9 cellular contexts compared by ENCODE assay signal in the genomic region with DNA sequence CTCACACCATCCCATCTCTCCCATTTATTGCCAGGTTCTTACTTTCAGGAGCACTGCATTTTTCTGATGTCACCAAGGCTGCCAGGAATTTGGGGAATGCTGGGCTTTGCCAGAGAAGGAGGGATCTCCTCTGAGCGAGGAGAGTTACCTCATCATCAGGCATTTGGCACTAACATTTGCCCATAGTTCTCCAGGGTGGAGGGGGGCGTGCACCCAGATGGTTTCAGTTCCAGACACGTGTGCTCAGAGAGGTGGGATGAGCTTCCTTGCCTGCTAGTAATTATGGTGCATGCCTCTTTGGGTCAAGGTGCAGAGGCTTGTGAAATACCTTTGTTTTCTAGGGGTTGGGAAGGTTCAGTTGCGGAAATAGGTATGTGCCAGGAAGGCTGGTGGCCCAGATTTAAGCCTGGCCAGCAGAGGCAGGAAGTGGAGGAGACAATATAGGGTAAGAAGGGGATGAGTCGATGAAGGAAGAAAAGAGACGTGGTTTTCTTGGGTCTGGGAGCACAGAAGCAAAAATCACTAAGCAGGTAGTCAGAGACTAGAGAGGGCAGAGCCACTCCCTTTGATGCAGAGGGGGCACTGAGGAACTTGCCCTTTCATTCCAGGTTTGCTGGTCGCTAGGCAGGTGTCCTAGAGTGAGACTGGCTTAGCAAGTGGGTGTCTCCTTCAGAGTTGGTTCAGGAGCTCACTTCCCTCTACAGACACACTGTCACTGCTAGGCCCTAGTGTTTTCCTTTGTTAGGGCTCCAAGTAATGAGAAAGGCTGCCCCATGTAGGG. TPM values are rescaled to one million over a fixed set of nuclear protein-coding genes. Genes with fewer than 3 reads are reported as not detected.
A peak's percentile ranks its signal among the peaks of the same experiment; 100 is the strongest.
DNase-seq lines count a peak whose midpoint lies in the region; ATAC-seq and TF ChIP-seq lines count a peak whose summit lies in the region.
"Had no signal": no experiment of that assay in that cellular context is flagged by ENCODE, and none has a peak within 500 bp of the region (broad histone marks: within the 10 kb centered on the region; RNA-seq: fewer than 3 reads in every experiment).

No MANE protein-coding gene starts in this region.

- H3K36me3 ChIP-seq in HAP-1 (replicated peaks) (no peaks in the 10 kb centered on the region), cardiac muscle cell (no peaks in the 10 kb centered on the region), sigmoid colon (no peaks in the 10 kb centered on the region), WERI-Rb-1 (peaks cover 26% of the 10 kb centered on the region)
- H3K36me3 ChIP-seq: tibial nerve had no signal

- TF ChIP-seq CTCF in cardiac muscle cell (IDR thresholded peaks at IDR 0.05; ENCODE audit: low read depth, low read length) (no peak), sigmoid colon (IDR thresholded peaks at IDR 0.05) (no peak), WERI-Rb-1 (IDR thresholded peaks at IDR 0.05; ENCODE audit: low read depth, low read length) (no peak)

- no peak for TF ChIP-seq POLR2A in sigmoid colon (IDR thresholded peaks at IDR 0.05)

- intact Hi-C loops in sigmoid colon (cut with DNase I): no loop called here

- ATAC-seq in GM19324 (IDR thresholded peaks at IDR 0.05; ENCODE audit: low FRiP score, unreplicated experiment) (no peak), GM21515 (IDR thresholded peaks at IDR 0.05; ENCODE audit: unreplicated experiment) (no peak)

- no peak overlapping the region for H3K4me3 ChIP-seq in HAP-1
- no peak overlapping the region for H3K4me3 ChIP-seq in cardiac muscle cell
- no peak overlapping the region for H3K4me3 ChIP-seq in sigmoid colon
- no peak overlapping the region for H3K4me3 ChIP-seq in WERI-Rb-1 (ENCODE audit: low read depth, low read length)
- H3K4me3 ChIP-seq: tibial nerve had no signal

- no peaks in the 10 kb centered on the region for H3K27me3 ChIP-seq in HAP-1 (ENCODE audit: low read depth)
- H3K27me3 ChIP-seq in cardiac muscle cell: no peaks in the 10 kb centered on the region
- no peaks in the 10 kb centered on the region for H3K27me3 ChIP-seq in sigmoid colon
- no peaks in the 10 kb centered on the region for H3K27me3 ChIP-seq in WERI-Rb-1 (ENCODE audit: insufficient read depth, low read depth, severe bottlenecking)
- H3K27me3 ChIP-seq: tibial nerve had no signal

- WGBS in sigmoid colon, 2 donors: 9 to 48% methylated on average over 7 of the region's 7 CpGs

- H3K27ac ChIP-seq in cardiac muscle cell (no peak overlapping the region), sigmoid colon (peak overlapping the region; percentile 53 to 78 (median 63)), WERI-Rb-1 (no peak overlapping the region)

- TF ChIP-seq EP300 in sigmoid colon (IDR thresholded peaks at IDR 0.05): no peak

- H3K9me3 ChIP-seq in HAP-1: no peaks in the 10 kb centered on the region
- H3K9me3 ChIP-seq in cardiac muscle cell (ENCODE audit: low read depth): no peaks in the 10 kb centered on the region
- H3K9me3 ChIP-seq in sigmoid colon: no peaks in the 10 kb centered on the region
- H3K9me3 ChIP-seq in WERI-Rb-1 (ENCODE audit: severe bottlenecking): peaks cover 10% of the 10 kb centered on the region
- H3K9me3 ChIP-seq: tibial nerve had no signal

- in situ Hi-C loops in HAP-1 (cut with MboI; ENCODE audit: low sequenced_read_pairs): no loop called here

- H3K4me1 ChIP-seq in HAP-1: peaks cover 18% of the 10 kb centered on the region
- H3K4me1 ChIP-seq in cardiac muscle cell (ENCODE audit: low read depth): peaks cover 4% of the 10 kb centered on the region
- H3K4me1 ChIP-seq in sigmoid colon: peaks cover 0 to 43% (median 33%) of the 10 kb centered on the region in 4 donors

- peak; percentile 27 to 54 for DNase-seq in HAP-1 (ENCODE audit: low spot score in 2 of 2)
- DNase-seq in SW 1271 (lab: John Stamatoyannopoulos, UW): peak; percentile 70 to 83
- peak; percentile 27 to 95 for DNase-seq in cardiac muscle cell (ENCODE audit: low read depth in 1 of 2, low spot score in 1 of 2)
- peak; percentile 82 for DNase-seq in sigmoid colon
- no peak for DNase-seq in WERI-Rb-1
- DNase-seq in NCI-H1436 (lab: John Stamatoyannopoulos, UW): no peak

RNA-seq across cellular contexts. Expression of a gene that starts 7.2 kb away (rescaled TPM):
- total RNA-seq in cardiac muscle cell: 7.0 TPM in 2 replicates
- 7.7 and 9.0 TPM in 2 replicates for polyA plus RNA-seq in cardiac muscle cell
- total RNA-seq in sigmoid colon: 10 to 100 TPM in 3 of 4 donors, 1 to 10 TPM in 1; 8.0 to 13.4 (median 11.5) TPM
- 10 to 100 TPM; 12.1 to 18.0 (median 16.8) TPM for polyA plus RNA-seq in sigmoid colon

RNA-seq across cellular contexts. Expression of a gene that starts 36.1 kb away (rescaled TPM):
- total RNA-seq in cardiac muscle cell (4.3 and 4.9 TPM in 2 replicates), sigmoid colon (1 to 10 TPM in 1 of 4 donors, under 1 TPM in 3; 0.33 to 1.8 (median 0.62) TPM)
- polyA plus RNA-seq in cardiac muscle cell (1.2 and 2.0 TPM in 2 replicates), sigmoid colon (100 to 1,000 TPM in 2 of 3 donors, 10 to 100 TPM in 1; 91.9 to 132 (median 115) TPM)

Comparison
In these comparisons a context has a peak if more than half of its experiments do, and no peak if none do; other contexts are left out.
1. DNase-seq: peak in HAP-1 (2 of 2), SW 1271 (2 of 2), cardiac muscle cell (2 of 2) and sigmoid colon (single experiment); none in WERI-Rb-1 (single experiment) and NCI-H1436 (single experiment).
2. H3K27ac ChIP-seq: peak in sigmoid colon (4 of 4); none in cardiac muscle cell (single experiment) and WERI-Rb-1 (single experiment).